23 cellular contexts compared by ENCODE assay signal in genomic region chr5:179113945-179114641, GRCh38. TPM values are rescaled to one million over a fixed set of nuclear protein-coding genes. Genes with fewer than 3 reads are reported as not detected.
DNase-seq lines count a peak whose midpoint lies in the region; ATAC-seq and TF ChIP-seq lines count a peak whose summit lies in the region.
"Had no signal": no experiment of that assay in that cellular context is flagged by ENCODE, and none has a peak within 500 bp of the region (broad histone marks: within the 10 kb centered on the region; RNA-seq: fewer than 3 reads in every experiment).

No MANE protein-coding gene starts in this region.

- H3K4me1 ChIP-seq in spleen = no peaks in the 10 kb centered on the region
- H3K4me1 ChIP-seq: A549, BLaER1 had no signal

- ATAC-seq in HG03045 (IDR thresholded peaks at IDR 0.05; ENCODE audit: unreplicated experiment) = no peak
- ATAC-seq in GM21515 (IDR thresholded peaks at IDR 0.05; ENCODE audit: unreplicated experiment) = no peak
- no peak for ATAC-seq in GM18511 (IDR thresholded peaks at IDR 0.05; ENCODE audit: unreplicated experiment)
- ATAC-seq: A549 had no signal

- H3K27me3 ChIP-seq in spleen (replicated peaks in 1 of 7) = no peaks in the 10 kb centered on the region
- H3K27me3 ChIP-seq: BLaER1 had no signal

- peak; percentile 7 for DNase-seq in GM20000 (ENCODE audit: low spot score)
- DNase-seq in coronary artery (ENCODE audit: low spot score) = peak; percentile 43
- DNase-seq in lower leg skin (ENCODE audit: low spot score in 2 of 2) = peak; percentile 4 to 59
- peak; percentile 28 for DNase-seq in spleen
- DNase-seq in KBM-7 = no peak
- DNase-seq: CD4-positive, alpha-beta memory T cell; GF-D8; IMR-90; Karpas-422; NCI-H1417 treated with DMSO at 0.1 percent for 48 hours; NCI-H187 treated with DMSO at 0.1 percent for 48 hours; NCI-H2227 treated with DMSO at 0.1 percent for 48 hours; NCI-H524; NCI-H82; OCI-M1; SIG-M5 had no signal

- intact Hi-C loops in lower leg skin (cut with DNase I; ENCODE audit: low total_unique reads) (no loop called here), spleen (cut with DNase I; ENCODE audit: low total_unique reads) (no loop called here)

- no peak overlapping the region for H3K4me3 ChIP-seq in coronary artery
- H3K4me3 ChIP-seq in lower leg skin (ENCODE audit: low read depth, poor library complexity, severe bottlenecking) = no peak overlapping the region
- no peak overlapping the region for H3K4me3 ChIP-seq in spleen
- H3K4me3 ChIP-seq: A549, BLaER1 had no signal

- TF ChIP-seq POLR2A in lower leg skin (IDR thresholded peaks at IDR 0.05) (no peak), spleen (IDR thresholded peaks at IDR 0.05) (no peak)

- TF ChIP-seq CTCF in GM20000 (IDR thresholded peaks at IDR 0.05; ENCODE audit: extremely low read depth, missing control alignments) (no peak), coronary artery (IDR thresholded peaks at IDR 0.05) (no peak), lower leg skin (IDR thresholded peaks at IDR 0.05) (no peak), spleen (IDR thresholded peaks at IDR 0.05 in 8 of 11, conservative IDR thresholded peaks at IDR 0.05 in 3 of 11) (no peak)

- in situ Hi-C loops in KBM-7 (cut with MboI; ENCODE audit: low pct_unique_long_range_greater_than_20kb, low sequenced_read_pairs) = no loop called here

- WGBS in lower leg skin, 2 donors = 88 to 90% methylated on average over 12 of the region's 12 CpGs
- WGBS in spleen, 5 donors = 85 to 91% (median 89%) methylated on average over 12 of the region's 12 CpGs

- H3K9me3 ChIP-seq in spleen = peaks cover 0 to 96% (median 71%) of the 10 kb centered on the region in 8 donors

- H3K27ac ChIP-seq in coronary artery (no peak overlapping the region), spleen (no peak overlapping the region)
- H3K27ac ChIP-seq: A549, BLaER1 had no signal

- peaks cover 0 to 50% (median 3%) of the 10 kb centered on the region in 6 donors for H3K36me3 ChIP-seq in spleen
- H3K36me3 ChIP-seq: BLaER1 had no signal

RNA-seq across cellular contexts. Expression of gene ZNF354C, which starts 53.9 kb away (rescaled TPM):
- total RNA-seq in lower leg skin (1 to 10 TPM; 1.3 to 3.4 (median 2.0) TPM), spleen (1 to 10 TPM; 5.6 to 8.5 (median 7.3) TPM)
- 1 to 10 TPM; 1.3 to 2.0 (median 1.9) TPM for polyA plus RNA-seq in spleen
- total RNA-seq: H4, HT-29 had no signal
